ENCODE assay signal across 16 cellular contexts in the genomic region with DNA sequence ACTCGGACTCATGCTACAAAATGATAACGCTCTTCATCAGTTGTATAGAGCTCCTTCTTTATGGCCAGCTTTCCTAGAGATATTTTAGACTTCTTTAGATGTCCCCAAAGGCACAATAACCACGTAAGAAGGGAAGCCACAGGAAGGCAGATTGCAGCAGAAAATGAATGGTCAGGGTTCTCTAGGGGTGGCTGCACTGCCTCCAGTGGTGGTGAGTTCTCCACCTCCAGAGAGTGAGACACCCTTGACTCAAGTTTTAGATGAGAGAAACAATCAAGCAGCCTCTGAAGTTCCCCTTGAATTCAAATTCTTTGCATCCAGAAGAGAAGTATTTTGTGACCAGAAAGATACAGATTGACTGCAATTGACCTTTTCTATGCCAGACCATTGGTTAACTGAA.
DNase-seq lines count a peak whose midpoint lies in the region; ATAC-seq, FAIRE-seq and TF ChIP-seq lines count a peak whose summit lies in the region.
"Had no signal": no experiment of that assay in that cellular context is flagged by ENCODE, and none has a peak within 500 bp of the region (broad histone marks: within the 10 kb centered on the region; RNA-seq: fewer than 3 reads in every experiment).

No MANE protein-coding gene starts in this region.

- H3K4me3 ChIP-seq in endodermal cell (ENCODE audit: low read length) (no peak overlapping the region), retinal pigment epithelial cell (ENCODE audit: low read length) (no peak overlapping the region)

- H3K9ac ChIP-seq in endodermal cell (ENCODE audit: extremely low read depth, low read length, poor library complexity, severe bottlenecking): no peak overlapping the region

- H3K27ac ChIP-seq in endodermal cell (ENCODE audit: low read depth, low read length): no peak overlapping the region
- H3K27ac ChIP-seq: C4-2B had no signal

- H3K36me3 ChIP-seq in endodermal cell (ENCODE audit: control insufficient read depth, insufficient read depth, low read length): no peaks in the 10 kb centered on the region

- H3K27ac Mint-ChIP-seq in endodermal cell: no peak overlapping the region
- H3K27ac Mint-ChIP-seq: activated CD4-positive, alpha-beta T cell treated with anti-CD3 and anti-CD28 coated beads, Interleukin-2, amount 10 ng/mL, durations not matched to agents 24 days and 14 days; effector memory CD8-positive, alpha-beta T cell had no signal

- 93 to 100% methylated on average over 3 of the region's 3 CpGs for WGBS in endodermal cell (ENCODE audit: insufficient coverage in 1 of 2, insufficient read length in 1 of 2), 2 experiments

- H3K27me3 ChIP-seq in endodermal cell (ENCODE audit: control insufficient read depth, insufficient read depth, low read length, poor library complexity, severe bottlenecking): no peaks in the 10 kb centered on the region

- H3K4me1 Mint-ChIP-seq in endodermal cell: peaks cover 10% of the 10 kb centered on the region
- H3K4me1 Mint-ChIP-seq: activated CD4-positive, alpha-beta T cell treated with anti-CD3 and anti-CD28 coated beads, Interleukin-2, amount 10 ng/mL, durations not matched to agents 24 days and 14 days had no signal

- no peaks in the 10 kb centered on the region for H3K4me1 ChIP-seq in endodermal cell (ENCODE audit: control insufficient read depth, insufficient read depth, low read length)

- H3K27me3 Mint-ChIP-seq in endodermal cell (ENCODE audit: insufficient read depth): no peaks in the 10 kb centered on the region
- H3K27me3 Mint-ChIP-seq: activated CD4-positive, alpha-beta T cell treated with anti-CD3 and anti-CD28 coated beads, Interleukin-2, amount 10 ng/mL, durations not matched to agents 24 days and 14 days had no signal

- no peaks in the 10 kb centered on the region for H3K9me3 ChIP-seq in endodermal cell (ENCODE audit: control insufficient read depth, low read length)

- H3K4me3 Mint-ChIP-seq in endodermal cell: no peak overlapping the region
- H3K4me3 Mint-ChIP-seq: activated CD4-positive, alpha-beta T cell treated with anti-CD3 and anti-CD28 coated beads, Interleukin-2, amount 10 ng/mL, durations not matched to agents 24 days and 14 days; effector memory CD8-positive, alpha-beta T cell; neural crest cell had no signal

- no peaks in the 10 kb centered on the region for H3K9me3 Mint-ChIP-seq in endodermal cell
- H3K9me3 Mint-ChIP-seq: effector memory CD8-positive, alpha-beta T cell had no signal

- ATAC-seq in HG03469 (IDR thresholded peaks at IDR 0.05; ENCODE audit: unreplicated experiment): no peak
- ATAC-seq in HG02973 (IDR thresholded peaks at IDR 0.05; ENCODE audit: unreplicated experiment): no peak
- ATAC-seq: effector memory CD8-positive, alpha-beta T cell; sciatic nerve had no signal

- TF ChIP-seq CTCF in endodermal cell (conservative IDR thresholded peaks at IDR 0.05) (peak; percentile 69), retinal pigment epithelial cell (conservative IDR thresholded peaks at IDR 0.05; ENCODE audit: low read depth, low read length) (peak; percentile 7)

- H3K36me3 Mint-ChIP-seq in endodermal cell (ENCODE audit: low read depth): no peaks in the 10 kb centered on the region

- DNase-seq in GM12892 (ENCODE audit: insufficient read length) (no peak), OCI-M1 (lab: John Stamatoyannopoulos, UW) (peak; percentile 26), endodermal cell (no peak), retinal pigment epithelial cell (ENCODE audit: low read depth) (no peak), SW 1271 (lab: John Stamatoyannopoulos, UW) (no peak)
- DNase-seq: activated CD4-positive, alpha-beta T cell treated with anti-CD3 and anti-CD28 coated beads, Interleukin-2, amount 10 ng/mL, durations not matched to agents 24 days and 14 days; activated naive CD4-positive, alpha-beta T cell treated with anti-CD3 and anti-CD28 coated beads, Interleukin-2, amount 50 U/mL, for 16 hours; effector memory CD8-positive, alpha-beta T cell; KBM-7; NCI-H1417; T1000 had no signal

- peak; percentile 38 for FAIRE-seq in GM12892 (lab: Jason Lieb, UNC)

- TF ChIP-seq POLR2A in GM12892 (IDR thresholded peaks at IDR 0.05; ENCODE audit: low read depth, low read length): no peak
